In the genomic region with DNA sequence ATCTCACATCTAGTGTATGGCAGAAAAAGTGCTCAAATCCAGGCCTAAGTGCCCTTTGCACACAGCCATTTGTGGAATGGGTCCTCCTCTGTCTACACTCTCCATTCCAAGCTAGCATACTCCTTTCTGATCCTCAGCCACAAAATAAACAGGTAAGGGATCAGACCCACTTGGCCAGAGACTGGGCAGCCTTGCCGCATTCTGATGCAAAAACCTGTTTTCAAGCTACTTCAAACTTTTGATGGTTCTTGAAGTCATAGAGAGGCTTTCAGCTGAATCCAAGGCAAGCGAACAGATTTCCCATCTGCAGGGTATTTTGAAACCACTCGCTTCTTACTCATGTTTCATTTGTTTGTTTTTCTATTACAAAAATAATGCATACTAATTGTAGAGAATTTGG, we compare ENCODE assay signal across 16 cellular contexts.
"Had no signal": no experiment of that assay in that cellular context is flagged by ENCODE, and none has a peak within 500 bp of the region (broad histone marks: within the 10 kb centered on the region; RNA-seq: fewer than 3 reads in every experiment).

No MANE protein-coding gene starts in this region.

- H3K27ac ChIP-seq: right lobe of liver had no signal

- H3K27me3 ChIP-seq: colonic mucosa, right lobe of liver had no signal

- ATAC-seq: activated CD4-positive, CD25-positive, alpha-beta regulatory T cell treated with anti-CD3 and anti-CD28 coated beads, Interleukin-2, amount 50 U/mL, for 24 hours; activated CD8-positive, alpha-beta memory T cell treated with anti-CD3 and anti-CD28 coated beads, Interleukin-2, amount 10 ng/mL, durations not matched to agents 7 days and 5 days had no signal

- H3K36me3 Mint-ChIP-seq: activated CD8-positive, alpha-beta memory T cell treated with anti-CD3 and anti-CD28 coated beads, Interleukin-2, amount 10 ng/mL, durations not matched to agents 7 days and 5 days; activated naive CD8-positive, alpha-beta T cell treated with anti-CD3 and anti-CD28 coated beads for 36 hours; memory B cell had no signal

- H3K36me3 ChIP-seq: colonic mucosa, prostate gland, right lobe of liver had no signal

- H3K4me3 Mint-ChIP-seq: activated CD8-positive, alpha-beta memory T cell treated with anti-CD3 and anti-CD28 coated beads, Interleukin-2, amount 10 ng/mL, durations not matched to agents 7 days and 5 days; activated naive CD8-positive, alpha-beta T cell treated with anti-CD3 and anti-CD28 coated beads for 36 hours; activated T-cell treated with anti-CD3 and anti-CD28 coated beads, Interleukin-2, amount 50 U/mL, for 24 hours; memory B cell; nephron had no signal

- H3K4me1 Mint-ChIP-seq: activated CD8-positive, alpha-beta memory T cell treated with anti-CD3 and anti-CD28 coated beads, Interleukin-2, amount 10 ng/mL, durations not matched to agents 7 days and 5 days; activated naive CD8-positive, alpha-beta T cell treated with anti-CD3 and anti-CD28 coated beads for 36 hours; memory B cell had no signal

- H3K9me3 Mint-ChIP-seq: activated naive CD8-positive, alpha-beta T cell treated with anti-CD3 and anti-CD28 coated beads for 36 hours; activated T-cell treated with anti-CD3 and anti-CD28 coated beads, Interleukin-2, amount 50 U/mL, for 24 hours; nephron had no signal

- H3K4me3 ChIP-seq: colonic mucosa, prostate gland, right lobe of liver had no signal

- H3K4me1 ChIP-seq: colonic mucosa had no signal

- DNase-seq: activated CD8-positive, alpha-beta memory T cell treated with anti-CD3 and anti-CD28 coated beads, Interleukin-2, amount 10 ng/mL, durations not matched to agents 7 days and 5 days; activated effector memory CD4-positive, alpha-beta T cell treated with anti-CD3 and anti-CD28 coated beads, Interleukin-2, amount 50 U/mL, for 16 hours; activated naive CD8-positive, alpha-beta T cell treated with anti-CD3 and anti-CD28 coated beads for 36 hours; activated T-cell treated with anti-CD3 and anti-CD28 coated beads, Interleukin-2, amount 50 U/mL, for 24 hours; colonic mucosa; effector CD4-positive, alpha-beta T cell; hypothalamus; right lobe of liver; stimulated activated naive CD4-positive, alpha-beta T cell; T-helper 2 cell had no signal

- H3K9me3 ChIP-seq: colonic mucosa, prostate gland, right lobe of liver had no signal

- H3K27me3 Mint-ChIP-seq: activated naive CD8-positive, alpha-beta T cell treated with anti-CD3 and anti-CD28 coated beads for 36 hours had no signal

- FAIRE-seq: astrocyte, TTC549 had no signal

- H3K27ac Mint-ChIP-seq: activated CD8-positive, alpha-beta memory T cell treated with anti-CD3 and anti-CD28 coated beads, Interleukin-2, amount 10 ng/mL, durations not matched to agents 7 days and 5 days; activated naive CD8-positive, alpha-beta T cell treated with anti-CD3 and anti-CD28 coated beads for 36 hours; activated T-cell treated with anti-CD3 and anti-CD28 coated beads, Interleukin-2, amount 50 U/mL, for 24 hours; memory B cell had no signal
